ENCODE assay signal across 25 cellular contexts in genomic region chr10:125441151-125441550, GRCh38.
DNase-seq lines count a peak whose midpoint lies in the region; ATAC-seq and TF ChIP-seq lines count a peak whose summit lies in the region.
"Had no signal": no experiment of that assay in that cellular context is flagged by ENCODE, and none has a peak within 500 bp of the region (broad histone marks: within the 10 kb centered on the region; RNA-seq: fewer than 3 reads in every experiment).

No MANE protein-coding gene starts in this region.

- H3K4me1 ChIP-seq in Karpas-422 (ENCODE audit: low read length): no peaks in the 10 kb centered on the region
- H3K4me1 ChIP-seq: A549, adrenal gland, neural progenitor cell, parathyroid adenoma had no signal

- no peaks in the 10 kb centered on the region for H3K79me2 ChIP-seq in Karpas-422 (ENCODE audit: low read length)
- H3K79me2 ChIP-seq: parathyroid adenoma had no signal

- H4K20me1 ChIP-seq in Karpas-422 (ENCODE audit: insufficient read depth, low read depth, low read length): no peaks in the 10 kb centered on the region

- H3K27ac ChIP-seq in Karpas-422 (ENCODE audit: low read length): no peak overlapping the region
- H3K27ac ChIP-seq: A549, adrenal gland, neural progenitor cell, parathyroid adenoma had no signal

- H3K9me3 Mint-ChIP-seq in activated T-helper 17 cell treated with anti-CD3 and anti-CD28 coated beads, Interleukin-2, amount 50 U/mL, for 72 hours: no peaks in the 10 kb centered on the region
- H3K9me3 Mint-ChIP-seq: CD8-positive, alpha-beta T cell; neural progenitor cell had no signal

- no peaks in the 10 kb centered on the region for H3K9me3 ChIP-seq in Karpas-422 (ENCODE audit: low read length)
- H3K9me3 ChIP-seq: A549, adrenal gland had no signal

- DNase-seq in A172 (ENCODE audit: low spot score): peak; percentile 4
- DNase-seq in EL: peak; percentile 12
- peak; percentile 8 for DNase-seq in RKO (ENCODE audit: low spot score)
- DNase-seq in fibroblast of mammary gland (ENCODE audit: low read depth): peak; percentile 64
- DNase-seq in medulla oblongata (ENCODE audit: extremely low spot score): no peak
- DNase-seq in dermis blood vessel endothelial cell: no peak
- DNase-seq in Karpas-422: no peak
- DNase-seq: activated CD4-positive, alpha-beta T cell treated with anti-CD3 and anti-CD28 coated beads, Interleukin-2, amount 50 U/mL, for 4 hours; activated CD8-positive, alpha-beta memory T cell treated with anti-CD3 and anti-CD28 coated beads, Interleukin-2, amount 50 U/mL, for 4 hours; activated naive CD4-positive, alpha-beta T cell treated with anti-CD3 and anti-CD28 coated beads, Interleukin-2, amount 10 ng/mL, durations not matched to agents 7 days and 5 days; adrenal gland; CD8-positive, alpha-beta T cell; cerebellar nuclear complex; mesenchymal stem cell; NCI-H1048; NCI-H2107; retina; small intestine; stimulated activated naive CD8-positive, alpha-beta T cell treated with anti-CD3 and anti-CD28 coated beads, Interleukin-15, Interleukin-2, amounts not matched to agents 100 U/mL and 50 U/mL, for 24 hours had no signal

- ATAC-seq in activated T-helper 17 cell treated with anti-CD3 and anti-CD28 coated beads, Interleukin-2, amount 50 U/mL, for 72 hours (replicated peaks): no peak
- ATAC-seq: A549; CD8-positive, alpha-beta T cell; left lobe of liver; stimulated activated naive CD8-positive, alpha-beta T cell treated with anti-CD3 and anti-CD28 coated beads, Interleukin-15, Interleukin-2, amounts not matched to agents 100 U/mL and 50 U/mL, for 24 hours had no signal

- H3K27ac Mint-ChIP-seq in activated T-helper 17 cell treated with anti-CD3 and anti-CD28 coated beads, Interleukin-2, amount 50 U/mL, for 72 hours: no peak overlapping the region
- H3K27ac Mint-ChIP-seq: activated naive CD4-positive, alpha-beta T cell treated with anti-CD3 and anti-CD28 coated beads, Interleukin-2, amount 10 ng/mL, durations not matched to agents 7 days and 5 days; B cell; CD8-positive, alpha-beta T cell; neural progenitor cell had no signal

- no peaks in the 10 kb centered on the region for H3K36me3 Mint-ChIP-seq in activated T-helper 17 cell treated with anti-CD3 and anti-CD28 coated beads, Interleukin-2, amount 50 U/mL, for 72 hours (ENCODE audit: low read depth)
- H3K36me3 Mint-ChIP-seq: activated naive CD4-positive, alpha-beta T cell treated with anti-CD3 and anti-CD28 coated beads, Interleukin-2, amount 10 ng/mL, durations not matched to agents 7 days and 5 days; CD8-positive, alpha-beta T cell; neural progenitor cell had no signal

- H3K4me1 Mint-ChIP-seq in activated T-helper 17 cell treated with anti-CD3 and anti-CD28 coated beads, Interleukin-2, amount 50 U/mL, for 72 hours: no peaks in the 10 kb centered on the region
- H3K4me1 Mint-ChIP-seq: activated naive CD4-positive, alpha-beta T cell treated with anti-CD3 and anti-CD28 coated beads, Interleukin-2, amount 10 ng/mL, durations not matched to agents 7 days and 5 days; B cell had no signal

- no peaks in the 10 kb centered on the region for H3K36me3 ChIP-seq in Karpas-422 (ENCODE audit: insufficient read depth, low read length)
- H3K36me3 ChIP-seq: adrenal gland, neural progenitor cell had no signal

- H2AFZ ChIP-seq in Karpas-422 (ENCODE audit: low read length): no peak overlapping the region
- H2AFZ ChIP-seq: neural progenitor cell, parathyroid adenoma had no signal

- H3K27me3 Mint-ChIP-seq in activated T-helper 17 cell treated with anti-CD3 and anti-CD28 coated beads, Interleukin-2, amount 50 U/mL, for 72 hours: peaks cover 8% of the 10 kb centered on the region
- H3K27me3 Mint-ChIP-seq: activated naive CD4-positive, alpha-beta T cell treated with anti-CD3 and anti-CD28 coated beads, Interleukin-2, amount 10 ng/mL, durations not matched to agents 7 days and 5 days had no signal

- H3K4me2 ChIP-seq in Karpas-422 (ENCODE audit: low read depth, low read length, poor library complexity, severe bottlenecking): no peak overlapping the region
- H3K4me2 ChIP-seq: A549, neural progenitor cell had no signal

- no peak overlapping the region for H3K9ac ChIP-seq in Karpas-422 (ENCODE audit: low read length)
- H3K9ac ChIP-seq: neural progenitor cell, parathyroid adenoma had no signal

- H3K27me3 ChIP-seq in Karpas-422 (ENCODE audit: low read length): no peaks in the 10 kb centered on the region
- H3K27me3 ChIP-seq: neural progenitor cell had no signal

- TF ChIP-seq CTCF in fibroblast of mammary gland (conservative IDR thresholded peaks at IDR 0.05; ENCODE audit: control insufficient read depth, insufficient read depth, low read depth, low read length): no peak

- no peak overlapping the region for H3K4me3 ChIP-seq in fibroblast of mammary gland (ENCODE audit: control insufficient read depth, low read depth, low read length)
- no peak overlapping the region for H3K4me3 ChIP-seq in Karpas-422 (ENCODE audit: low read length)
- H3K4me3 ChIP-seq: A549, adrenal gland, neural progenitor cell had no signal

- no peaks in the 10 kb centered on the region for H3K9me2 ChIP-seq in Karpas-422 (replicated peaks; ENCODE audit: insufficient read depth, low read length)

- H3K4me3 Mint-ChIP-seq in activated T-helper 17 cell treated with anti-CD3 and anti-CD28 coated beads, Interleukin-2, amount 50 U/mL, for 72 hours: no peak overlapping the region
- H3K4me3 Mint-ChIP-seq: activated naive CD4-positive, alpha-beta T cell treated with anti-CD3 and anti-CD28 coated beads, Interleukin-2, amount 10 ng/mL, durations not matched to agents 7 days and 5 days; B cell; CD8-positive, alpha-beta T cell; neural progenitor cell had no signal

Comparison
In these comparisons a context has a peak if more than half of its experiments do, and no peak if none do; other contexts are left out.
1. DNase-seq: peak in A172 (single experiment), EL (single experiment), RKO (single experiment) and fibroblast of mammary gland (single experiment); none in medulla oblongata (single experiment), dermis blood vessel endothelial cell (single experiment) and Karpas-422 (single experiment).